ENCODE assay signal across 1 cellular context in genomic region chr5:66860199-66860975, GRCh38.
TF ChIP-seq lines count a peak whose summit lies in the region.

No MANE protein-coding gene starts in this region.

TF ChIP-seq in GM23338, 12 proteins besides CTCF, POLR2A, EP300 and RAD21 (continued from another document):
- no peak for TF ChIP-seq ZNF462 (CRISPR knock-in tag; IDR thresholded peaks at IDR 0.05)
- no peak for TF ChIP-seq CREB1 (CRISPR knock-in tag; IDR thresholded peaks at IDR 0.05; ENCODE audit: low read depth)
- TF ChIP-seq, protein P1, sequence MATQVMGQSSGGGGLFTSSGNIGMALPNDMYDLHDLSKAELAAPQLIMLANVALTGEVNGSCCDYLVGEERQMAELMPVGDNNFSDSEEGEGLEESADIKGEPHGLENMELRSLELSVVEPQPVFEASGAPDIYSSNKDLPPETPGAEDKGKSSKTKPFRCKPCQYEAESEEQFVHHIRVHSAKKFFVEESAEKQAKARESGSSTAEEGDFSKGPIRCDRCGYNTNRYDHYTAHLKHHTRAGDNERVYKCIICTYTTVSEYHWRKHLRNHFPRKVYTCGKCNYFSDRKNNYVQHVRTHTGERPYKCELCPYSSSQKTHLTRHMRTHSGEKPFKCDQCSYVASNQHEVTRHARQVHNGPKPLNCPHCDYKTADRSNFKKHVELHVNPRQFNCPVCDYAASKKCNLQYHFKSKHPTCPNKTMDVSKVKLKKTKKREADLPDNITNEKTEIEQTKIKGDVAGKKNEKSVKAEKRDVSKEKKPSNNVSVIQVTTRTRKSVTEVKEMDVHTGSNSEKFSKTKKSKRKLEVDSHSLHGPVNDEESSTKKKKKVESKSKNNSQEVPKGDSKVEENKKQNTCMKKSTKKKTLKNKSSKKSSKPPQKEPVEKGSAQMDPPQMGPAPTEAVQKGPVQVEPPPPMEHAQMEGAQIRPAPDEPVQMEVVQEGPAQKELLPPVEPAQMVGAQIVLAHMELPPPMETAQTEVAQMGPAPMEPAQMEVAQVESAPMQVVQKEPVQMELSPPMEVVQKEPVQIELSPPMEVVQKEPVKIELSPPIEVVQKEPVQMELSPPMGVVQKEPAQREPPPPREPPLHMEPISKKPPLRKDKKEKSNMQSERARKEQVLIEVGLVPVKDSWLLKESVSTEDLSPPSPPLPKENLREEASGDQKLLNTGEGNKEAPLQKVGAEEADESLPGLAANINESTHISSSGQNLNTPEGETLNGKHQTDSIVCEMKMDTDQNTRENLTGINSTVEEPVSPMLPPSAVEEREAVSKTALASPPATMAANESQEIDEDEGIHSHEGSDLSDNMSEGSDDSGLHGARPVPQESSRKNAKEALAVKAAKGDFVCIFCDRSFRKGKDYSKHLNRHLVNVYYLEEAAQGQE (IDR thresholded peaks at IDR 0.05; ENCODE audit: unreplicated experiment), result no peak
- no peak for TF ChIP-seq EZH2phosphoT487 (IDR thresholded peaks at IDR 0.05; ENCODE audit: unreplicated experiment)
- no peak for TF ChIP-seq ZNF114 (CRISPR knock-in tag; IDR thresholded peaks at IDR 0.05)
- no peak for TF ChIP-seq ZNF331 (CRISPR knock-in tag; IDR thresholded peaks at IDR 0.05; ENCODE audit: low read depth)
